Comparison of ENCODE assay signal across 1 cellular context in the genomic region with DNA sequence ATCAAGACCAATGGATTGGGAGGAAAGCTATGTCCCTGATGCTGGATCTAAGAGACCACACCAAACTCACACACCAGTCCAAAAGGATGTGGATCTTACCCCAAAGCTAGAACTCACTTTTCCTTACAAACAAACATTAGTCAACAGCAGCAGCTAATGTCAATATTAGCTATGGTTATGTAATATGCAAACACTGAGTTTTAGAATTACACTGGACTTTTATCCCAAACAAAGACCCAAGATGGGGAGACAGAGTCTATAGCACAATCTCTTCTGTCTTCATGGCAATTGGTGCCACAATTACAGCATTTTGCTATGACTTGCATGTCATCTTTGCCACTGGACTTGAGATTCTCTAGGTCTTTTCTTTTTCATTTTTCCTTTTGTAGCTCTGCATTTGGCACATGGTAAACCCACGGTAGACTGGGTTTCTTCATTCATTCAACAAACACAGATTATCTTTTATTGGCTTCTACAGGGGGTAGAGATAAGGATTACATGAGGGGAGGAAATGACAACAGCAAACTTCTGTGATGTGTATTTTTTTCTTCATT.
TF ChIP-seq lines count a peak whose summit lies in the region.

No MANE protein-coding gene starts in this region.

TF ChIP-seq in HepG2, 621 proteins besides CTCF, POLR2A, EP300 and RAD21 (continued from another document and continues in another):
- TF ChIP-seq TMF1 (CRISPR knock-in tag; IDR thresholded peaks at IDR 0.05; ENCODE audit: low read depth) (no peak), ZNF407 (CRISPR knock-in tag; IDR thresholded peaks at IDR 0.05; ENCODE audit: not compliant biosample characterization) (no peak), BATF2 (CRISPR knock-in tag; IDR thresholded peaks at IDR 0.05) (no peak), TP53 (CRISPR knock-in tag; conservative IDR thresholded peaks at IDR 0.05) (no peak), AHDC1 (CRISPR knock-in tag; IDR thresholded peaks at IDR 0.05; ENCODE audit: borderline replicate concordance) (peak; percentile 100), TOE1 (CRISPR knock-in tag; IDR thresholded peaks at IDR 0.05) (peak; percentile 91; the same call in 1 of the 2 replicates), KAT2B (IDR thresholded peaks at IDR 0.05; ENCODE audit: borderline replicate concordance, low read depth, low read length) (no peak), NFYC (CRISPR knock-in tag; IDR thresholded peaks at IDR 0.05) (peak; percentile 36; the same call in 1 of the 2 replicates), RARA (CRISPR knock-in tag; IDR thresholded peaks at IDR 0.05) (peak; percentile 96), REXO4 (CRISPR knock-in tag; IDR thresholded peaks at IDR 0.05; ENCODE audit: borderline replicate concordance) (no peak), NR2F2 (IDR thresholded peaks at IDR 0.05; ENCODE audit: borderline replicate concordance, low read depth) (peak; percentile 87; the same call in 1 of the 2 replicates), SNAPC2 (CRISPR knock-in tag; IDR thresholded peaks at IDR 0.05) (peak; percentile 89; the same call in 1 of the 2 replicates), BHLHE40 (IDR thresholded peaks at IDR 0.05; ENCODE audit: low read length) (no peak), IRF2 (CRISPR knock-in tag; IDR thresholded peaks at IDR 0.05) (peak; percentile 96), ZNF841 (CRISPR knock-in tag; IDR thresholded peaks at IDR 0.05; ENCODE audit: borderline replicate concordance) (no peak), ZNF354B (CRISPR knock-in tag; IDR thresholded peaks at IDR 0.05) (no peak), ZNF562 (CRISPR knock-in tag; IDR thresholded peaks at IDR 0.05; ENCODE audit: borderline replicate concordance) (no peak), HCFC1 (IDR thresholded peaks at IDR 0.05; ENCODE audit: low read depth, low read length) (no peak), POGK (CRISPR knock-in tag; conservative IDR thresholded peaks at IDR 0.05) (peak; percentile 95), ZNF367 (CRISPR knock-in tag; IDR thresholded peaks at IDR 0.05; ENCODE audit: borderline replicate concordance) (no peak), SIX4 (CRISPR knock-in tag; IDR thresholded peaks at IDR 0.05) (peak; percentile 95), ZNF30 (CRISPR knock-in tag; IDR thresholded peaks at IDR 0.05) (no peak), PITX1 (CRISPR knock-in tag; IDR thresholded peaks at IDR 0.05) (peak; percentile 91), SIN3A (IDR thresholded peaks at IDR 0.05; ENCODE audit: borderline replicate concordance, low read depth, low read length) (peak; percentile 36; the same call in 1 of the 2 replicates), KDM6A (CRISPR knock-in tag; IDR thresholded peaks at IDR 0.05; ENCODE audit: low read depth) (peak; percentile 98), PHF5A (CRISPR knock-in tag; IDR thresholded peaks at IDR 0.05; ENCODE audit: low read depth, unreplicated experiment) (peak; percentile 85), SP2 (CRISPR knock-in tag; IDR thresholded peaks at IDR 0.05) (no peak), PAX8 (CRISPR knock-in tag; IDR thresholded peaks at IDR 0.05; ENCODE audit: borderline replicate concordance) (no peak), ZZZ3 (CRISPR knock-in tag; IDR thresholded peaks at IDR 0.05; ENCODE audit: borderline replicate concordance) (no peak), PRDM15 (CRISPR knock-in tag; IDR thresholded peaks at IDR 0.05) (peak; percentile 73; the same call in 1 of the 2 replicates), JUN (CRISPR knock-in tag; IDR thresholded peaks at IDR 0.05) (peak; percentile 92), RARG (CRISPR knock-in tag; IDR thresholded peaks at IDR 0.05; ENCODE audit: low read depth) (no peak), ZNF350 (CRISPR knock-in tag; IDR thresholded peaks at IDR 0.05; ENCODE audit: borderline replicate concordance, low read depth) (no peak), ZNF629 (CRISPR knock-in tag; conservative IDR thresholded peaks at IDR 0.05) (peak; percentile 57), KLF11 (CRISPR knock-in tag; IDR thresholded peaks at IDR 0.05) (peak; percentile 77; the same call in 1 of the 2 replicates)
- TF ChIP-seq, protein P1, sequence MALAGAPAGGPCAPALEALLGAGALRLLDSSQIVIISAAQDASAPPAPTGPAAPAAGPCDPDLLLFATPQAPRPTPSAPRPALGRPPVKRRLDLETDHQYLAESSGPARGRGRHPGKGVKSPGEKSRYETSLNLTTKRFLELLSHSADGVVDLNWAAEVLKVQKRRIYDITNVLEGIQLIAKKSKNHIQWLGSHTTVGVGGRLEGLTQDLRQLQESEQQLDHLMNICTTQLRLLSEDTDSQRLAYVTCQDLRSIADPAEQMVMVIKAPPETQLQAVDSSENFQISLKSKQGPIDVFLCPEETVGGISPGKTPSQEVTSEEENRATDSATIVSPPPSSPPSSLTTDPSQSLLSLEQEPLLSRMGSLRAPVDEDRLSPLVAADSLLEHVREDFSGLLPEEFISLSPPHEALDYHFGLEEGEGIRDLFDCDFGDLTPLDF (CRISPR knock-in tag; IDR thresholded peaks at IDR 0.05): no peak
- TF ChIP-seq, protein P2, sequence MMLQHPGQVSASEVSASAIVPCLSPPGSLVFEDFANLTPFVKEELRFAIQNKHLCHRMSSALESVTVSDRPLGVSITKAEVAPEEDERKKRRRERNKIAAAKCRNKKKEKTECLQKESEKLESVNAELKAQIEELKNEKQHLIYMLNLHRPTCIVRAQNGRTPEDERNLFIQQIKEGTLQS (CRISPR knock-in tag; IDR thresholded peaks at IDR 0.05): peak; percentile 68; the same call in 1 of the 2 replicates
